ENCODE assay signal across 8 cellular contexts in genomic region chr9:83920942-83921707, GRCh38. TPM values are rescaled to one million over a fixed set of nuclear protein-coding genes. Genes with fewer than 3 reads are reported as not detected.
DNase-seq lines count a peak whose midpoint lies in the region; ATAC-seq, FAIRE-seq and TF ChIP-seq lines count a peak whose summit lies in the region.

Gene KIF27, minus strand, starts transcription at chr9:83921432. Its CDS starts 5,841 bp downstream, at chr9:83915591.

- H3K27me3 ChIP-seq in right atrium auricular region (no peaks in the 10 kb centered on the region), psoas muscle (ENCODE audit: insufficient read depth in 3 of 3, low read length in 2 of 3) (no peaks in the 10 kb centered on the region)

- no peaks in the 10 kb centered on the region for H3K36me3 ChIP-seq in right atrium auricular region
- H3K36me3 ChIP-seq in psoas muscle (ENCODE audit: insufficient read depth in 1 of 2, low read depth in 1 of 2): peaks cover 0 to 8% of the 10 kb centered on the region in 2 donors

- TF ChIP-seq CTCF in right atrium auricular region (IDR thresholded peaks at IDR 0.05) (peak in 1 of 2 donors; percentile 51), psoas muscle (IDR thresholded peaks at IDR 0.05) (peak; percentile 41)

- WGBS in psoas muscle, 3 donors: 0 to 1% (median 0%) methylated on average over 44 to 91 of the region's 91 CpGs

- no peak for FAIRE-seq in urothelium cell line (lab: Jason Lieb, UNC)

- H3K4me1 Mint-ChIP-seq in T-helper 17 cell: peaks cover 13% of the 10 kb centered on the region

- peak within 1 kb of the TSS; percentile 91 for H3K4me3 Mint-ChIP-seq in T-helper 17 cell

- H3K4me3 ChIP-seq in right atrium auricular region (peak within 1 kb of the TSS; percentile 79 to 86), psoas muscle (peak within 1 kb of the TSS; percentile 84)

- peak within 1 kb of the TSS; percentile 59 for H3K27ac ChIP-seq in angular gyrus (ENCODE audit: low read depth, low read length)
- H3K27ac ChIP-seq in right atrium auricular region: peak within 1 kb of the TSS; percentile 94 to 97
- peak within 1 kb of the TSS; percentile 88 for H3K27ac ChIP-seq in psoas muscle

- DNase-seq in NCI-H1694 treated with DMSO at 0.1 percent for 48 hours (lab: John Stamatoyannopoulos, UW) (peak; percentile 57), T-helper 17 cell (peak; percentile 90 to 96 (median 93)), right atrium auricular region (ENCODE audit: low spot score) (peak; percentile 98), psoas muscle (peak; percentile 100), urothelium cell line (ENCODE audit: low spot score) (peak; percentile 96)

- ATAC-seq in GM18499 (IDR thresholded peaks at IDR 0.05; ENCODE audit: insufficient read depth, unreplicated experiment) (peak; percentile 86), HG02938 (IDR thresholded peaks at IDR 0.05; ENCODE audit: unreplicated experiment) (peak; percentile 90), T-helper 17 cell (peak; percentile 89), psoas muscle (peak; percentile 97 to 98 (median 98))

- H3K27me3 Mint-ChIP-seq in T-helper 17 cell: no peaks in the 10 kb centered on the region

- peaks cover 0 to 7% of the 10 kb centered on the region in 2 donors for H3K4me1 ChIP-seq in right atrium auricular region
- H3K4me1 ChIP-seq in psoas muscle: peaks cover 6% of the 10 kb centered on the region

- H3K9me3 ChIP-seq in T-helper 17 cell (ENCODE audit: control insufficient read depth, low read length, poor library complexity, severe bottlenecking) (no peaks in the 10 kb centered on the region), right atrium auricular region (no peaks in the 10 kb centered on the region), psoas muscle (no peaks in the 10 kb centered on the region)

- H3K27ac Mint-ChIP-seq in T-helper 17 cell: peak within 1 kb of the TSS; percentile 93

- H3K36me3 Mint-ChIP-seq in T-helper 17 cell (ENCODE audit: low read depth): no peaks in the 10 kb centered on the region

- intact Hi-C loops in psoas muscle (cut with DNase I): loop anchor here in 1 of 2 donors (2.0 kb wide), 1 partner anchor 60 kb away; the partner anchor contains the start of genes HNRNPK and RMI1

RNA-seq across cellular contexts. Expression of gene KIF27, which starts in this region (rescaled TPM):
- total RNA-seq in T-helper 17 cell (1 to 10 TPM; 4.9 to 7.2 TPM), right atrium auricular region (1 to 10 TPM; 4.3 to 4.6 TPM), psoas muscle (1 to 10 TPM; 1.8 to 3.8 (median 2.7) TPM)
- 1 to 10 TPM in 2 of 3 donors, under 1 TPM in 1; 0.73 to 1.4 (median 1.0) TPM for polyA plus RNA-seq in psoas muscle

Comparison
In these comparisons a context has a peak if more than half of its experiments do, and no peak if none do; other contexts are left out.
1. Peak in every context shown above with its lines: DNase-seq, ATAC-seq, H3K4me3 ChIP-seq and H3K27ac ChIP-seq.